8 cellular contexts compared by ENCODE assay signal in the genomic region with DNA sequence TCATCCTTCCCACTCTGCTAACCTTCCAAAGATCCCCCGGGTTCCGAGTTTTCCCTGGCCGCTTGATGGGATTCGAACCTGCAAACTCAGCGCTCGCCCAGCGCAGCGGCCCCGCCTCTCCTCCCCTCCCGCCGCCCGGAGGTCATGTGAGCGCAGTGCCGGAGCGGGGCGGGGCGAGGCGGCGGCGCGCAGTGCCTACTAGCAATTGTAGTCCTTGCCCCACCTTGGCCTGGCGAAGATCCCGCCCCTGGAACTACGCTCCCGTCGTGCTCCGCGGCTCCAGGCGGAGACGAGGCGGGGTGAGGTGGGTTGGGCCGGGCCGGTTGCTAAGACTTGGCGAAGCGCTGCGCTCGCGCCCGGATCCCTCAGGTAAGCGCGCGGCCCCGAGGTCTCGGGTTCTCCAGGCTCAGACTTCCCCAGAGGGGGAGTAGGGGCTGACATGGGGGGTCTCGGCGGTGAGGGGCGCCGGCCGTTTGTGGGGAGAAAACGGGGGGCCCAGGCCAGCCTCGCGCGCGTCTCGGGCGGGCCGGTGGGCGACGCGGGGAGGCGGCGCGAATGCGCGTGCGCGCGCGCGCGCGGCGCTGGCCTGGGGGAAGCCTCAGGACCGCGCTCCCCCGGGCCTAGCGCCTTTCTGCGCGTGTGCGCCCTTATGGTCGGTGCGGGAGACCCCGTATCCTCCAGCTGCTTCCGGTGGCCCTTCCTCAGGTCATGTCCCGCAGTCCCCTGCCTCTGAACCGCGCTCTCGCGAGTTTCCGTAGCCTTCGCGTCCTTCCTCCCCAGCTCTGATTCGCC. TPM values are rescaled to one million over a fixed set of nuclear protein-coding genes. Genes with fewer than 3 reads are reported as not detected.
DNase-seq lines count a peak whose midpoint lies in the region; ATAC-seq, FAIRE-seq and TF ChIP-seq lines count a peak whose summit lies in the region.

A gene (plus strand): TSS at position 329 of the 792 bp plus-strand sequence. CDS start 6,649 bp downstream, outside the sequence.
A gene with protein sequence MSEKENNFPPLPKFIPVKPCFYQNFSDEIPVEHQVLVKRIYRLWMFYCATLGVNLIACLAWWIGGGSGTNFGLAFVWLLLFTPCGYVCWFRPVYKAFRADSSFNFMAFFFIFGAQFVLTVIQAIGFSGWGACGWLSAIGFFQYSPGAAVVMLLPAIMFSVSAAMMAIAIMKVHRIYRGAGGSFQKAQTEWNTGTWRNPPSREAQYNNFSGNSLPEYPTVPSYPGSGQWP (plus strand): TSS at position 329 of the 792 bp plus-strand sequence. CDS start 9,621 bp downstream, outside the sequence.

- no peaks in the 10 kb centered on the region for H3F3A ChIP-seq in Loucy (ENCODE audit: low read depth)

- H3K4me2 ChIP-seq in Loucy (ENCODE audit: low read depth, low read length, poor library complexity, severe bottlenecking) (peak within 1 kb of the TSS; percentile 84), fibroblast of lung (ENCODE audit: extremely low read depth, insufficient read depth, low read length) (peak within 1 kb of the TSS; percentile 99)

- TF ChIP-seq POLR2A in H54 (IDR thresholded peaks at IDR 0.05; ENCODE audit: low read depth, low read length): peak; percentile 43; the same call in 1 of the 2 replicates

- no peaks in the 10 kb centered on the region for H3K27me3 Mint-ChIP-seq in activated T-helper 2 cell treated with anti-CD3 and anti-CD28 coated beads, Interferon-gamma antibody, Interleukin-2, Interleukin-4, amounts not matched to agents 10 μg/mL and 5 μg/mL and 100 μg/mL, durations not matched to agents 14 hours and 24 hours and 36 hours (ENCODE audit: low read depth)
- no peaks in the 10 kb centered on the region for H3K27me3 Mint-ChIP-seq in naive thymus-derived CD8-positive, alpha-beta T cell
- H3K27me3 Mint-ChIP-seq in stimulated activated naive B cell treated with anti-CD40 and anti-IgM and Interleukin-4, amounts not matched to agents 10 μg/mL and 1 μg/mL and 100 μg/mL, for 72 hours: no peaks in the 10 kb centered on the region

- peak within 1 kb of the TSS; percentile 93 for H3K4me3 ChIP-seq in Loucy (ENCODE audit: low read length, poor library complexity, severe bottlenecking)
- peak within 1 kb of the TSS; percentile 77 for H3K4me3 ChIP-seq in RWPE2 (ENCODE audit: severe bottlenecking)
- peak within 1 kb of the TSS; percentile 59 to 73 (median 70) for H3K4me3 ChIP-seq in fibroblast of lung (replicated peaks in 1 of 4; ENCODE audit: control extremely low read depth in 1 of 4, insufficient read depth in 1 of 4, low read depth in 3 of 4, low read length in 4 of 4)

- no peak for TF ChIP-seq CTCF in Loucy (conservative IDR thresholded peaks at IDR 0.05; ENCODE audit: low read length)
- no peak for TF ChIP-seq CTCF in RWPE2 (IDR thresholded peaks at IDR 0.05; ENCODE audit: poor library complexity, severe bottlenecking)
- TF ChIP-seq CTCF in fibroblast of lung (conservative IDR thresholded peaks at IDR 0.05 in 1 of 2, IDR thresholded peaks at IDR 0.05 in 1 of 2; ENCODE audit: low read depth in 1 of 2, low read length in 2 of 2): no peak

- peaks cover 21% of the 10 kb centered on the region for H3K4me1 Mint-ChIP-seq in activated T-helper 2 cell treated with anti-CD3 and anti-CD28 coated beads, Interferon-gamma antibody, Interleukin-2, Interleukin-4, amounts not matched to agents 10 μg/mL and 5 μg/mL and 100 μg/mL, durations not matched to agents 14 hours and 24 hours and 36 hours (ENCODE audit: low read depth)
- peaks cover 16 to 58% (median 39%) of the 10 kb centered on the region in 4 donors for H3K4me1 Mint-ChIP-seq in naive thymus-derived CD8-positive, alpha-beta T cell
- H3K4me1 Mint-ChIP-seq in stimulated activated naive B cell treated with anti-CD40 and anti-IgM and Interleukin-4, amounts not matched to agents 10 μg/mL and 1 μg/mL and 100 μg/mL, for 72 hours: peaks cover 41 to 68% of the 10 kb centered on the region in 2 donors

- POLR2A ChIA-PET in naive thymus-derived CD8-positive, alpha-beta T cell (lab: Charles Lee): interaction anchor here (0.6 to 2.2 kb wide), 9 partner anchors 8 to 56 kb away, joined by 3 to 9 read pairs (median 7); a partner anchor contains a TSS

- H3K9me2 ChIP-seq in Loucy (replicated peaks; ENCODE audit: low read depth, low read length): no peaks in the 10 kb centered on the region

- peak within 1 kb of the TSS; percentile 71 for H3K9ac ChIP-seq in Loucy (ENCODE audit: low read depth, low read length, poor library complexity, severe bottlenecking)
- peak within 1 kb of the TSS; percentile 93 for H3K9ac ChIP-seq in fibroblast of lung (ENCODE audit: insufficient read depth, low read length)

- intact Hi-C loops in activated T-helper 2 cell treated with anti-CD3 and anti-CD28 coated beads, Interferon-gamma antibody, Interleukin-2, Interleukin-4, amounts not matched to agents 10 μg/mL and 5 μg/mL and 100 μg/mL, durations not matched to agents 14 hours and 24 hours and 36 hours (cut with micrococcal nuclease): loop anchor here (1.0 kb wide), 3 partner anchors 20 to 41 kb away; a partner anchor contains a TSS

- FAIRE-seq in H54 (lab: Jason Lieb, UNC): peak; percentile 62

- DNase-seq in Daoy (ENCODE audit: low read depth): peak; percentile 100
- peak; percentile 96 for DNase-seq in H54 (ENCODE audit: insufficient read length, low spot score)
- peak; percentile 99 for DNase-seq in RWPE2 (ENCODE audit: low spot score)
- peak; percentile 99 for DNase-seq in activated T-helper 2 cell treated with anti-CD3 and anti-CD28 coated beads, Interferon-gamma antibody, Interleukin-2, Interleukin-4, amounts not matched to agents 10 μg/mL and 5 μg/mL and 100 μg/mL, durations not matched to agents 14 hours and 24 hours and 36 hours (ENCODE audit: low spot score)
- peak; percentile 98 to 99 for DNase-seq in fibroblast of lung (ENCODE audit: low read depth in 2 of 2)
- peak; percentile 91 to 99 (median 98) for DNase-seq in naive thymus-derived CD8-positive, alpha-beta T cell
- DNase-seq in stimulated activated naive B cell treated with anti-CD40 and anti-IgM and Interleukin-4, amounts not matched to agents 10 μg/mL and 1 μg/mL and 100 μg/mL, for 72 hours: peak; percentile 99

- ATAC-seq in RWPE2 (ENCODE audit: low read depth): peak; percentile 93
- ATAC-seq in naive thymus-derived CD8-positive, alpha-beta T cell: peak; percentile 95 to 96
- ATAC-seq in stimulated activated naive B cell treated with anti-CD40 and anti-IgM and Interleukin-4, amounts not matched to agents 10 μg/mL and 1 μg/mL and 100 μg/mL, for 72 hours (replicated peaks): peak; percentile 90

- peak within 1 kb of the TSS; percentile 88 for H3K27ac Mint-ChIP-seq in activated T-helper 2 cell treated with anti-CD3 and anti-CD28 coated beads, Interferon-gamma antibody, Interleukin-2, Interleukin-4, amounts not matched to agents 10 μg/mL and 5 μg/mL and 100 μg/mL, durations not matched to agents 14 hours and 24 hours and 36 hours
- peak within 1 kb of the TSS; percentile 82 to 97 (median 92) for H3K27ac Mint-ChIP-seq in naive thymus-derived CD8-positive, alpha-beta T cell
- H3K27ac Mint-ChIP-seq in stimulated activated naive B cell treated with anti-CD40 and anti-IgM and Interleukin-4, amounts not matched to agents 10 μg/mL and 1 μg/mL and 100 μg/mL, for 72 hours: peak within 1 kb of the TSS; percentile 93

- H3K27ac ChIP-seq in RWPE2 (ENCODE audit: poor library complexity, severe bottlenecking): peak within 1 kb of the TSS; percentile 56
- peak within 1 kb of the TSS; percentile 83 for H3K27ac ChIP-seq in fibroblast of lung (ENCODE audit: insufficient read depth, low read length)

- H3K4me1 ChIP-seq in Loucy (ENCODE audit: insufficient read depth, low read length, poor library complexity, severe bottlenecking) (peaks cover 4% of the 10 kb centered on the region), RWPE2 (ENCODE audit: insufficient read depth, poor library complexity, severe bottlenecking) (no peaks in the 10 kb centered on the region), fibroblast of lung (ENCODE audit: control insufficient read depth, extremely low read depth, insufficient read depth, low read length) (peaks cover 8% of the 10 kb centered on the region)

- no peaks in the 10 kb centered on the region for H3K9me3 Mint-ChIP-seq in activated T-helper 2 cell treated with anti-CD3 and anti-CD28 coated beads, Interferon-gamma antibody, Interleukin-2, Interleukin-4, amounts not matched to agents 10 μg/mL and 5 μg/mL and 100 μg/mL, durations not matched to agents 14 hours and 24 hours and 36 hours
- H3K9me3 Mint-ChIP-seq in naive thymus-derived CD8-positive, alpha-beta T cell: no peaks in the 10 kb centered on the region
- no peaks in the 10 kb centered on the region for H3K9me3 Mint-ChIP-seq in stimulated activated naive B cell treated with anti-CD40 and anti-IgM and Interleukin-4, amounts not matched to agents 10 μg/mL and 1 μg/mL and 100 μg/mL, for 72 hours

- H3K36me3 ChIP-seq in Loucy (ENCODE audit: insufficient read depth, low read length) (no peaks in the 10 kb centered on the region), RWPE2 (ENCODE audit: low read depth) (peaks cover 9% of the 10 kb centered on the region; the same call in 1 of the 2 replicates), fibroblast of lung (ENCODE audit: control insufficient read depth, insufficient read depth, low read length) (peaks cover 2% of the 10 kb centered on the region)

- H4K20me1 ChIP-seq in Loucy (ENCODE audit: insufficient read depth, low read length, poor library complexity, severe bottlenecking) (peaks cover 10% of the 10 kb centered on the region), fibroblast of lung (ENCODE audit: control insufficient read depth, extremely low read depth, insufficient read depth, low read length) (no peaks in the 10 kb centered on the region)

- H2AFZ ChIP-seq in Loucy (ENCODE audit: low read length) (peak within 1 kb of the TSS; percentile 92), fibroblast of lung (ENCODE audit: low read length) (peak within 1 kb of the TSS; percentile 50)

- no peaks in the 10 kb centered on the region for H3K27me3 ChIP-seq in Loucy (ENCODE audit: insufficient read depth, low read length, poor library complexity, severe bottlenecking)
- H3K27me3 ChIP-seq in RWPE2 (ENCODE audit: insufficient read depth, poor library complexity, severe bottlenecking): no peaks in the 10 kb centered on the region
- no peaks in the 10 kb centered on the region for H3K27me3 ChIP-seq in fibroblast of lung (ENCODE audit: control insufficient read depth, insufficient read depth, low read length)

- H3K36me3 Mint-ChIP-seq in activated T-helper 2 cell treated with anti-CD3 and anti-CD28 coated beads, Interferon-gamma antibody, Interleukin-2, Interleukin-4, amounts not matched to agents 10 μg/mL and 5 μg/mL and 100 μg/mL, durations not matched to agents 14 hours and 24 hours and 36 hours (ENCODE audit: low read depth): no peaks in the 10 kb centered on the region
- H3K36me3 Mint-ChIP-seq in naive thymus-derived CD8-positive, alpha-beta T cell: no peaks in the 10 kb centered on the region
- H3K36me3 Mint-ChIP-seq in stimulated activated naive B cell treated with anti-CD40 and anti-IgM and Interleukin-4, amounts not matched to agents 10 μg/mL and 1 μg/mL and 100 μg/mL, for 72 hours: peaks cover 9 to 17% of the 10 kb centered on the region in 2 donors

- peaks cover 42% of the 10 kb centered on the region for H3K79me2 ChIP-seq in Loucy (ENCODE audit: insufficient read depth, low read length)
- H3K79me2 ChIP-seq in fibroblast of lung (ENCODE audit: control insufficient read depth, insufficient read depth, low read length): peaks cover 32% of the 10 kb centered on the region

- H3K9me3 ChIP-seq in Loucy (ENCODE audit: insufficient read depth, low read depth, low read length): no peaks in the 10 kb centered on the region
- no peaks in the 10 kb centered on the region for H3K9me3 ChIP-seq in RWPE2 (ENCODE audit: severe bottlenecking)
- H3K9me3 ChIP-seq in fibroblast of lung (ENCODE audit: control insufficient read depth, insufficient read depth, low read depth, low read length): no peaks in the 10 kb centered on the region

- H3K4me3 Mint-ChIP-seq in activated T-helper 2 cell treated with anti-CD3 and anti-CD28 coated beads, Interferon-gamma antibody, Interleukin-2, Interleukin-4, amounts not matched to agents 10 μg/mL and 5 μg/mL and 100 μg/mL, durations not matched to agents 14 hours and 24 hours and 36 hours (ENCODE audit: low read depth): peak within 1 kb of the TSS; percentile 90
- H3K4me3 Mint-ChIP-seq in naive thymus-derived CD8-positive, alpha-beta T cell: peak within 1 kb of the TSS; percentile 84 to 94 (median 90)
- peak within 1 kb of the TSS; percentile 90 for H3K4me3 Mint-ChIP-seq in stimulated activated naive B cell treated with anti-CD40 and anti-IgM and Interleukin-4, amounts not matched to agents 10 μg/mL and 1 μg/mL and 100 μg/mL, for 72 hours

RNA-seq across cellular contexts. Expression of the first gene that starts in this region (rescaled TPM):
- 4.0 and 11.1 TPM in 2 replicates for total RNA-seq in Daoy (2014; rRNA removed; shearing (Covaris generic))
- total RNA-seq in activated T-helper 2 cell treated with anti-CD3 and anti-CD28 coated beads, Interferon-gamma antibody, Interleukin-2, Interleukin-4, amounts not matched to agents 10 μg/mL and 5 μg/mL and 100 μg/mL, durations not matched to agents 14 hours and 24 hours and 36 hours: 9.1 and 9.9 TPM in 2 replicates
- 1.5 and 1.7 TPM in 2 replicates for total RNA-seq in fibroblast of lung
- polyA plus RNA-seq in fibroblast of lung: 0.42 and 0.61 TPM in 2 replicates
- polyA plus RNA-seq in fibroblast of lung (2012): 1.6 and 3.8 TPM in 2 replicates
- polyA minus RNA-seq in fibroblast of lung (ENCODE audit: low replicate concordance): 0.33 and 1.5 TPM in 2 replicates
- 1 to 10 TPM; 4.2 to 4.5 TPM for total RNA-seq in naive thymus-derived CD8-positive, alpha-beta T cell
- 1 to 10 TPM; 1.9 to 3.6 (median 3.6) TPM for polyA plus RNA-seq in naive thymus-derived CD8-positive, alpha-beta T cell

RNA-seq across cellular contexts. Expression of the second gene that starts in this region (rescaled TPM):
- total RNA-seq in Daoy (2014; rRNA removed; shearing (Covaris generic)): 51.6 and 65.8 TPM in 2 replicates
- 35.9 and 37.9 TPM in 2 replicates for total RNA-seq in activated T-helper 2 cell treated with anti-CD3 and anti-CD28 coated beads, Interferon-gamma antibody, Interleukin-2, Interleukin-4, amounts not matched to agents 10 μg/mL and 5 μg/mL and 100 μg/mL, durations not matched to agents 14 hours and 24 hours and 36 hours
- 22.1 and 29.7 TPM in 2 replicates for total RNA-seq in fibroblast of lung
- 16.9 and 21.2 TPM in 2 replicates for polyA plus RNA-seq in fibroblast of lung
- polyA plus RNA-seq in fibroblast of lung (2012): 45.1 and 47.0 TPM in 2 replicates
- 50.1 and 59.3 TPM in 2 replicates for polyA minus RNA-seq in fibroblast of lung (ENCODE audit: low replicate concordance)
- total RNA-seq in naive thymus-derived CD8-positive, alpha-beta T cell: 10 to 100 TPM; 20.7 to 23.4 TPM
- 10 to 100 TPM; 12.1 to 15.5 (median 12.5) TPM for polyA plus RNA-seq in naive thymus-derived CD8-positive, alpha-beta T cell

Comparison
In these comparisons a context has a peak if more than half of its experiments do, and no peak if none do; other contexts are left out.
1. Peak in every context shown above with its lines: DNase-seq, ATAC-seq, H3K4me3 ChIP-seq and H3K27ac ChIP-seq.